15 cellular contexts compared by ENCODE assay signal in the genomic region with DNA sequence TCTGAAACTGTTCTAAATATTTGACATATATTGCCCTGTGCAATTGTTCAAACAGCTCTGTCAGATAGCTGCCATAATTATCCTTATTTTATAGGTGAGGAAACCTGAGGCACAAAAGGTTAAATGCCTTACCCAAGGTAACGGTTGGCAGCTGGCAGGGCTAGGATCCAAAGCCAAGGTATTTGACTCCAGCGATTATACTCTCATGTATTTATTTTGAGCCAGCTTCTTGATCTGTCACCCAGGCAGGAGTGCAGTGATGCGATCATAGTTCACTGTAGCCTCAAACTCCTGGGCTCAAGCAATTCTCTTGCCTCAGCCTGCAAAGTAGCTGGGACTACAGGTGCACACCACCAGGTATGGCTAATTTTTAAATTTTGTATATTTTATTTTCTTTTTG.
"Had no signal": no experiment of that assay in that cellular context is flagged by ENCODE, and none has a peak within 500 bp of the region (broad histone marks: within the 10 kb centered on the region; RNA-seq: fewer than 3 reads in every experiment).

No MANE protein-coding gene starts in this region.

- H3K27me3 ChIP-seq: heart left ventricle, tibial artery had no signal

- H3K4me3 ChIP-seq: heart left ventricle, tibial artery had no signal

- ATAC-seq: activated CD4-positive, CD25-positive, alpha-beta regulatory T cell treated with anti-CD3 and anti-CD28 coated beads, Interleukin-2, amount 50 U/mL, for 24 hours; activated T-cell treated with anti-CD3 and anti-CD28 coated beads, Interleukin-2, amount 50 U/mL, for 72 hours; natural killer cell; stimulated activated naive CD8-positive, alpha-beta T cell treated with anti-CD3 and anti-CD28 coated beads, Interleukin-15, Interleukin-2, amounts not matched to agents 100 U/mL and 50 U/mL, for 24 hours had no signal

- DNase-seq: activated CD4-positive, alpha-beta memory T cell treated with anti-CD3 and anti-CD28 coated beads, Interleukin-2, amount 10 ng/mL, durations not matched to agents 7 days and 5 days; activated CD4-positive, alpha-beta T cell treated with anti-CD3 and anti-CD28 coated beads, Interleukin-2, amount 10 ng/mL, durations not matched to agents 24 days and 14 days; activated effector memory CD4-positive, alpha-beta T cell treated with Interleukin-2 at 50 U/mL for 16 hours; activated naive CD4-positive, alpha-beta T cell treated with anti-CD3 and anti-CD28 coated beads, Interleukin-2, amount 10 ng/mL, durations not matched to agents 7 days and 5 days; activated T-cell treated with anti-CD3 and anti-CD28 coated beads, Interleukin-2, amount 50 U/mL, for 72 hours; amygdala; natural killer cell; stimulated activated CD4-positive, alpha-beta T cell treated with anti-CD3 and anti-CD28 coated beads, Interleukin-12 subunit alpha, Interleukin-12 subunit beta, amount 100 ng/mL, for 4 hours; stimulated activated CD4-positive, alpha-beta T cell treated with anti-CD3 and anti-CD28 coated beads, Interleukin-4, amount 100 ng/mL, for 4 hours; stimulated activated naive CD8-positive, alpha-beta T cell treated with anti-CD3 and anti-CD28 coated beads, Interleukin-15, Interleukin-2, amounts not matched to agents 100 U/mL and 50 U/mL, for 24 hours; tibial artery had no signal

- H3K27ac ChIP-seq: epithelial cell of prostate, tibial artery, VCaP had no signal

- H3K9me3 ChIP-seq: heart left ventricle, tibial artery had no signal
